Comparison of ENCODE assay signal across 19 cellular contexts in the genomic region with DNA sequence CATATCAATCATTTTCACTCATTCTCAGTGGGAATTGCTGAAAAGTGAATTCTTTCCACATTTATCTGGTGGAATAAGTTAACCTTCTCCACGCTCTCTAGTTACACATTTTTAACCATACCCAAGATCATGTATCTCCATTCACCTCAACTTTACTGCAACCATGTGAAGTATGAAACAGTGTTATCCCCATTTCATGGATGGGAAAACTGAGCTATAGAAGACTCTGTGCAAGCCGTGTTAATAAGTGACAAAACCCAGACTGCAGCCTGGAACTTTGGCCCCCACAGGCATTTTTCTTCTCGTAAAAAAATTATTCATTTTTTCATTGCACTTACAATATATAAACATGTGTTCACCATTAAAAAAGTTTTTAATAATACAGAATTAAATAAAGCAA.
DNase-seq lines count a peak whose midpoint lies in the region; ATAC-seq, FAIRE-seq and TF ChIP-seq lines count a peak whose summit lies in the region.
"Had no signal": no experiment of that assay in that cellular context is flagged by ENCODE, and none has a peak within 500 bp of the region (broad histone marks: within the 10 kb centered on the region; RNA-seq: fewer than 3 reads in every experiment).

No MANE protein-coding gene starts in this region.

- H3K27me3 ChIP-seq in K562 (ENCODE audit: control insufficient read depth in 2 of 2, insufficient read depth in 2 of 2, low read length in 2 of 2) (peaks cover 12 to 26% of the 10 kb centered on the region in 2 experiments; a peak in 3 of 5 replicates), neutrophil (no peaks in the 10 kb centered on the region)

- H3K9me3 Mint-ChIP-seq in activated naive CD8-positive, alpha-beta T cell treated with anti-CD3 and anti-CD28 coated beads for 36 hours, result no peaks in the 10 kb centered on the region
- H3K9me3 Mint-ChIP-seq: CD4-positive, alpha-beta memory T cell had no signal

- CTCF ChIA-PET in K562 (lab: Yijun Ruan, JAX; ENCODE audit: low intra/inter-chr PET ratio), result no interaction called here

- no peak overlapping the region for H2AFZ ChIP-seq in K562 (ENCODE audit: low read depth, low read length)
- H2AFZ ChIP-seq: GM23248 had no signal

- intact Hi-C loops in K562 (cut with micrococcal nuclease), result no loop called here

- TF ChIP-seq CTCF in K562 (IDR thresholded peaks at IDR 0.05 in 2 of 3, conservative IDR thresholded peaks at IDR 0.05 in 1 of 3; ENCODE audit: insufficient read depth in 2 of 3, low read depth in 1 of 3, low read length in 3 of 3) (no peak), neutrophil (IDR thresholded peaks at IDR 0.05) (no peak), foreskin fibroblast (IDR thresholded peaks at IDR 0.05; ENCODE audit: low read depth, low read length) (no peak)

- WGBS in K562 (ENCODE audit: insufficient coverage, low coverage, missing lambda C conversion rate), result 40% methylated on average over 3 of the region's 3 CpGs

- no TSS peak for BruUV-seq in K562 (replicated peaks; lab: Mats Ljungman, UMichigan)

- H3K27ac ChIP-seq in K562 (ENCODE audit: extremely low read depth, low read depth, low read length) (no peak overlapping the region), neutrophil (peak overlapping the region; percentile 78)
- H3K27ac ChIP-seq: A549, GM23248 had no signal

- H3K4me2 ChIP-seq in K562 (ENCODE audit: insufficient read depth, low read length), result no peak overlapping the region
- H3K4me2 ChIP-seq: A549 had no signal

- H3K27ac Mint-ChIP-seq in activated naive CD8-positive, alpha-beta T cell treated with anti-CD3 and anti-CD28 coated beads for 36 hours, result no peak overlapping the region
- H3K27ac Mint-ChIP-seq: CD4-positive, alpha-beta memory T cell had no signal

- no peak overlapping the region for H3K4me3 Mint-ChIP-seq in activated naive CD8-positive, alpha-beta T cell treated with anti-CD3 and anti-CD28 coated beads for 36 hours
- H3K4me3 Mint-ChIP-seq: CD4-positive, alpha-beta memory T cell had no signal

- no peaks in the 10 kb centered on the region for H3K9me3 ChIP-seq in K562 (replicated peaks; ENCODE audit: control insufficient read depth, insufficient read depth, low read depth, low read length)
- no peaks in the 10 kb centered on the region for H3K9me3 ChIP-seq in neutrophil
- H3K9me3 ChIP-seq: A549 had no signal

- H3K9me1 ChIP-seq in K562 (ENCODE audit: control insufficient read depth, insufficient read depth, low read length), result no peaks in the 10 kb centered on the region

- H3K27me3 Mint-ChIP-seq in activated naive CD8-positive, alpha-beta T cell treated with anti-CD3 and anti-CD28 coated beads for 36 hours, result no peaks in the 10 kb centered on the region
- H3K27me3 Mint-ChIP-seq: CD4-positive, alpha-beta memory T cell had no signal

- H4K20me1 ChIP-seq in K562 (replicated peaks; ENCODE audit: control insufficient read depth, insufficient read depth, low read length), result no peaks in the 10 kb centered on the region

- peak; percentile 62 for DNase-seq in ACHN
- DNase-seq in GM19239 (ENCODE audit: insufficient read length, low spot score), result no peak
- no peak for DNase-seq in K562 (ENCODE audit: extremely low read depth in 1 of 4, low spot score in 3 of 4)
- DNase-seq in activated naive CD8-positive, alpha-beta T cell treated with anti-CD3 and anti-CD28 coated beads for 36 hours, result no peak
- no peak for DNase-seq in foreskin fibroblast
- DNase-seq: 8988T; C1 segment of cervical spinal cord; Calu3; CD4-positive, alpha-beta memory T cell; COR-L47; DMS53; DMS79 treated with DMSO at 0.1 percent for 48 hours; GM23248; H7; HCEC 1CT had no signal

- FAIRE-seq in GM19239 (lab: Jason Lieb, UNC) (peak; percentile 62), K562 (lab: Jason Lieb, UNC) (no peak)
- FAIRE-seq: A549, H1 had no signal

- TF ChIP-seq RAD21 in K562 (CRISPR knock-in tag; conservative IDR thresholded peaks at IDR 0.05 in 1 of 2, IDR thresholded peaks at IDR 0.05 in 1 of 2), result no peak

- no peak overlapping the region for H3K4me3 ChIP-seq in K562
- peak overlapping the region in 1 of 2 experiments; percentile 54 for H3K4me3 ChIP-seq in neutrophil (ENCODE audit: low read depth in 1 of 2, low read length in 1 of 2)
- H3K4me3 ChIP-seq in foreskin fibroblast (ENCODE audit: low read depth in 1 of 2, low read length in 2 of 2), result no peak overlapping the region
- H3K4me3 ChIP-seq: A549, GM23248 had no signal

- no peaks in the 10 kb centered on the region for H3K79me2 ChIP-seq in K562 (ENCODE audit: control insufficient read depth, insufficient read depth, low read length)

- H3K9ac ChIP-seq in K562 (ENCODE audit: insufficient read depth in 1 of 2, low read depth in 2 of 2, low read length in 2 of 2), result no peak overlapping the region
- H3K9ac ChIP-seq: GM23248 had no signal

- H3K4me1 ChIP-seq in K562 (replicated peaks in 1 of 2; ENCODE audit: control insufficient read depth in 2 of 2, insufficient read depth in 2 of 2, low read length in 2 of 2) (peaks cover 0 to 4% of the 10 kb centered on the region in 2 experiments; a peak in 1 of 5 replicates), neutrophil (ENCODE audit: control insufficient read depth in 1 of 2, insufficient read depth in 1 of 2, low read depth in 1 of 2, low read length in 1 of 2) (peaks cover 43 to 45% of the 10 kb centered on the region in 2 experiments)
- H3K4me1 ChIP-seq: A549 had no signal

- no peak for TF ChIP-seq POLR2A in K562 (conservative IDR thresholded peaks at IDR 0.05)

- no peaks in the 10 kb centered on the region for H3K4me1 Mint-ChIP-seq in activated naive CD8-positive, alpha-beta T cell treated with anti-CD3 and anti-CD28 coated beads for 36 hours
- H3K4me1 Mint-ChIP-seq: CD4-positive, alpha-beta memory T cell had no signal

- ATAC-seq in K562 (no peak), HG03159 (IDR thresholded peaks at IDR 0.05; ENCODE audit: unreplicated experiment) (no peak)
- ATAC-seq: A549 had no signal

- POLR2A ChIA-PET in K562 (lab: Yijun Ruan, JAX), result interaction anchor here (0.9 to 1.0 kb wide), 2 partner anchors 13 to 86 kb away, joined by 3 read pairs; no protein-coding TSS in a partner anchor

- no peaks in the 10 kb centered on the region for H3K36me3 Mint-ChIP-seq in activated naive CD8-positive, alpha-beta T cell treated with anti-CD3 and anti-CD28 coated beads for 36 hours
- H3K36me3 Mint-ChIP-seq: CD4-positive, alpha-beta memory T cell had no signal

- TF ChIP-seq EP300 in K562 (IDR thresholded peaks at IDR 0.05; ENCODE audit: low read length), result no peak

- H3K36me3 ChIP-seq in K562 (ENCODE audit: control insufficient read depth, insufficient read depth, low read length), result no peaks in the 10 kb centered on the region
- peaks cover 8% of the 10 kb centered on the region for H3K36me3 ChIP-seq in neutrophil

- in situ Hi-C loops in ACHN (cut with HindIII; ENCODE audit: low pct_ligation_motif_present, low pct_unique_long_range_greater_than_20kb, low sequenced_read_pairs) (no loop called here), K562 (cut with MboI) (no loop called here)

TF ChIP-seq in K562, 482 proteins besides CTCF, POLR2A, EP300 and RAD21:
- TF ChIP-seq PRPF4 (IDR thresholded peaks at IDR 0.05; ENCODE audit: insufficient read depth, low read depth, low read length, poor library complexity, severe bottlenecking) (no peak), RBM25 (IDR thresholded peaks at IDR 0.05; ENCODE audit: low read depth, low read length, severe bottlenecking) (peak; percentile 82), BCOR (IDR thresholded peaks at IDR 0.05) (peak; percentile 23; the same call in 1 of the 2 replicates)
